In genomic region chr3:140421884-140422283, GRCh38 we compare ENCODE assay signal across 18 cellular contexts.
A peak's percentile ranks its signal among the peaks of the same experiment; 100 is the strongest.
DNase-seq lines count a peak whose midpoint lies in the region; ATAC-seq, FAIRE-seq and TF ChIP-seq lines count a peak whose summit lies in the region.
"Had no signal": no experiment of that assay in that cellular context is flagged by ENCODE, and none has a peak within 500 bp of the region (broad histone marks: within the 10 kb centered on the region; RNA-seq: fewer than 3 reads in every experiment).

No MANE protein-coding gene starts in this region.

- POLR2A ChIA-PET in activated CD8-positive, alpha-beta T cell treated with anti-CD3 and anti-CD28 coated beads for 36 hours (lab: Charles Lee) = no interaction called here

- no peaks in the 10 kb centered on the region for H3K36me3 Mint-ChIP-seq in type B pancreatic cell
- no peaks in the 10 kb centered on the region for H3K36me3 Mint-ChIP-seq in activated CD8-positive, alpha-beta T cell treated with anti-CD3 and anti-CD28 coated beads for 36 hours (ENCODE audit: low read depth)
- H3K36me3 Mint-ChIP-seq: CD14-positive monocyte had no signal

- no peak for ATAC-seq in activated CD8-positive, alpha-beta T cell treated with anti-CD3 and anti-CD28 coated beads for 36 hours
- no peak for ATAC-seq in HG02571 (IDR thresholded peaks at IDR 0.05; ENCODE audit: unreplicated experiment)
- ATAC-seq: HCT116 had no signal

- H3K36me3 ChIP-seq in bronchial epithelial cell (ENCODE audit: control insufficient read depth, insufficient read depth, low read length) = no peaks in the 10 kb centered on the region

- H3K27me3 ChIP-seq in bronchial epithelial cell (ENCODE audit: control insufficient read depth, insufficient read depth, low read length) = no peaks in the 10 kb centered on the region

- H3K4me3 ChIP-seq in bronchial epithelial cell (ENCODE audit: low read depth, low read length) = no peak overlapping the region

- no peak for FAIRE-seq in bronchial epithelial cell (lab: Jason Lieb, UNC)

- H3K27ac Mint-ChIP-seq in type B pancreatic cell = peak overlapping the region; percentile 30
- H3K27ac Mint-ChIP-seq in activated CD8-positive, alpha-beta T cell treated with anti-CD3 and anti-CD28 coated beads for 36 hours = no peak overlapping the region
- H3K27ac Mint-ChIP-seq: CD14-positive monocyte had no signal

- no peak for TF ChIP-seq CTCF in bronchial epithelial cell (IDR thresholded peaks at IDR 0.05; ENCODE audit: insufficient read depth, low read length, severe bottlenecking)
- no peak for TF ChIP-seq CTCF in type B pancreatic cell (conservative IDR thresholded peaks at IDR 0.05)
- TF ChIP-seq CTCF in activated CD8-positive, alpha-beta T cell treated with anti-CD3 and anti-CD28 coated beads for 36 hours (IDR thresholded peaks at IDR 0.05) = no peak

- intact Hi-C loops in activated CD8-positive, alpha-beta T cell treated with anti-CD3 and anti-CD28 coated beads for 36 hours (cut with micrococcal nuclease) = no loop called here

- H3K4me3 Mint-ChIP-seq in type B pancreatic cell = no peak overlapping the region
- no peak overlapping the region for H3K4me3 Mint-ChIP-seq in activated CD8-positive, alpha-beta T cell treated with anti-CD3 and anti-CD28 coated beads for 36 hours
- H3K4me3 Mint-ChIP-seq: CD14-positive monocyte had no signal

- peaks cover 30% of the 10 kb centered on the region for H3K4me1 Mint-ChIP-seq in type B pancreatic cell (ENCODE audit: unreplicated experiment)
- no peaks in the 10 kb centered on the region for H3K4me1 Mint-ChIP-seq in activated CD8-positive, alpha-beta T cell treated with anti-CD3 and anti-CD28 coated beads for 36 hours (ENCODE audit: low read depth)
- H3K4me1 Mint-ChIP-seq: CD14-positive monocyte had no signal

- H3K9me3 Mint-ChIP-seq in type B pancreatic cell = no peaks in the 10 kb centered on the region
- H3K9me3 Mint-ChIP-seq in activated CD8-positive, alpha-beta T cell treated with anti-CD3 and anti-CD28 coated beads for 36 hours = no peaks in the 10 kb centered on the region

- DNase-seq in RPMI7951 (ENCODE audit: low read depth) (peak; percentile 38), bronchial epithelial cell (ENCODE audit: low read depth) (peak; percentile 47), foreskin melanocyte (peak; percentile 9), type B pancreatic cell (ENCODE audit: extremely low spot score, unreplicated experiment) (no peak), OCI-M1 (lab: John Stamatoyannopoulos, UW) (no peak)
- DNase-seq in activated CD8-positive, alpha-beta T cell treated with anti-CD3 and anti-CD28 coated beads for 36 hours = no peak
- DNase-seq: ACHN, DMS79 treated with DMSO at 0.1 percent for 48 hours, MV-4-11, NCI-H1694 treated with DMSO at 0.1 percent for 48 hours, NCI-H2107, NCI-H510A treated with DMSO at 0.1 percent for 48 hours, NCI-H774, SHP77 treated with DMSO at 0.1 percent for 48 hours, SK-N-SH had no signal

- peaks cover 3% of the 10 kb centered on the region for H3K27me3 Mint-ChIP-seq in type B pancreatic cell
- peaks cover 1% of the 10 kb centered on the region for H3K27me3 Mint-ChIP-seq in activated CD8-positive, alpha-beta T cell treated with anti-CD3 and anti-CD28 coated beads for 36 hours

- CTCF ChIA-PET in activated CD8-positive, alpha-beta T cell treated with anti-CD3 and anti-CD28 coated beads for 36 hours (lab: Charles Lee) = no interaction called here

Comparison
In these comparisons a context has a peak if more than half of its experiments do, and no peak if none do; other contexts are left out.
1. DNase-seq: peak in RPMI7951 (single experiment), bronchial epithelial cell (single experiment) and foreskin melanocyte (single experiment); none in type B pancreatic cell (single experiment), activated CD8-positive, alpha-beta T cell treated with anti-CD3 and anti-CD28 coated beads for 36 hours (single experiment) and OCI-M1 (single experiment).